24 cellular contexts compared by ENCODE assay signal in genomic region chr6:25913741-25914140, GRCh38. TPM values are rescaled to one million over a fixed set of nuclear protein-coding genes. Genes with fewer than 3 reads are reported as not detected.
DNase-seq lines count a peak whose midpoint lies in the region; ATAC-seq, FAIRE-seq and TF ChIP-seq lines count a peak whose summit lies in the region.
"Had no signal": no experiment of that assay in that cellular context is flagged by ENCODE, and none has a peak within 500 bp of the region (broad histone marks: within the 10 kb centered on the region; RNA-seq: fewer than 3 reads in every experiment).

No MANE protein-coding gene starts in this region.

- peak overlapping the region; percentile 86 for H3K27ac Mint-ChIP-seq in activated T-cell treated with anti-CD3 and anti-CD28 coated beads, Interleukin-2, amount 50 U/mL, for 24 hours

- H3K27me3 Mint-ChIP-seq in activated T-cell treated with anti-CD3 and anti-CD28 coated beads, Interleukin-2, amount 50 U/mL, for 24 hours: peaks cover 2% of the 10 kb centered on the region

- H3K4me3 Mint-ChIP-seq in activated T-cell treated with anti-CD3 and anti-CD28 coated beads, Interleukin-2, amount 50 U/mL, for 24 hours: no peak overlapping the region
- H3K4me3 Mint-ChIP-seq: CD8-positive, alpha-beta memory T cell had no signal

- in situ Hi-C loops in Caki2 (cut with HindIII; ENCODE audit: low pct_unique_long_range_greater_than_20kb, low sequenced_read_pairs): no loop called here
- in situ Hi-C loops in KBM-7 (cut with MboI; ENCODE audit: low pct_unique_long_range_greater_than_20kb, low sequenced_read_pairs): no loop called here

- intact Hi-C loops in right lobe of liver (cut with DNase I): no loop called here
- intact Hi-C loops in OCI-LY7 (cut with micrococcal nuclease; ENCODE audit: unreplicated experiment): no loop called here

- no peak overlapping the region for H3K4me3 ChIP-seq in right lobe of liver
- H3K4me3 ChIP-seq in OCI-LY7 (ENCODE audit: low read depth, low read length, poor library complexity, severe bottlenecking): no peak overlapping the region

- TF ChIP-seq POLR2A in right lobe of liver (IDR thresholded peaks at IDR 0.05): no peak

- POLR2A ChIA-PET in OCI-LY7 (lab: Charles Lee): interaction anchor here (1.0 kb wide), 1 partner anchor 12 kb away, joined by 4 read pairs; no protein-coding TSS in a partner anchor

- H3K27ac ChIP-seq in right lobe of liver (peak overlapping the region in 2 of 3 donors; percentile 21 to 29), OCI-LY7 (ENCODE audit: low read depth, low read length, poor library complexity, severe bottlenecking) (no peak overlapping the region)
- H3K27ac ChIP-seq: RWPE1 had no signal

- CTCF ChIA-PET in OCI-LY7 (lab: Charles Lee; ENCODE audit: unreplicated experiment): no interaction called here

- no peaks in the 10 kb centered on the region for H3K27me3 ChIP-seq in right lobe of liver

- H2AFZ ChIP-seq in OCI-LY7 (ENCODE audit: low read length): no peak overlapping the region

- DNase-seq in activated T-cell treated with anti-CD3 and anti-CD28 coated beads, Interleukin-2, amount 50 U/mL, for 24 hours: no peak
- DNase-seq in activated T-cell treated with anti-CD3 and anti-CD28 coated beads, Interleukin-2, amount 50 U/mL, for 48 hours: no peak
- DNase-seq in Caki2 (ENCODE audit: low read depth) (peak; percentile 23), RCC 7860 (ENCODE audit: low spot score) (no peak), right lobe of liver (no peak), KBM-7 (no peak), OCI-LY7 (ENCODE audit: low spot score) (no peak)
- DNase-seq: ACHN; C1 segment of cervical spinal cord; CD8-positive, alpha-beta memory T cell; DND-41; IMR-90; Karpas-422; NCI-H1417 treated with DMSO at 0.1 percent for 48 hours; NCI-H187 treated with DMSO at 0.1 percent for 48 hours; NCI-H226; NCI-H524; PC-3; SIG-M5 had no signal

- peak in 3 of 4 donors; percentile 18 to 50 (median 41) for ATAC-seq in right lobe of liver
- ATAC-seq: PC-3 had no signal

- peak; percentile 18 for FAIRE-seq in RCC 7860 (lab: Jason Lieb, UNC)
- FAIRE-seq: H54 had no signal

- no peak for TF ChIP-seq CTCF in right lobe of liver (IDR thresholded peaks at IDR 0.05)
- no peak for TF ChIP-seq CTCF in OCI-LY7 (conservative IDR thresholded peaks at IDR 0.05; ENCODE audit: low read length)

- peaks cover 54% of the 10 kb centered on the region for H3K4me1 Mint-ChIP-seq in activated T-cell treated with anti-CD3 and anti-CD28 coated beads, Interleukin-2, amount 50 U/mL, for 24 hours (ENCODE audit: low read depth)
- H3K4me1 Mint-ChIP-seq: CD8-positive, alpha-beta memory T cell had no signal

- H3K4me1 ChIP-seq in right lobe of liver: peaks cover 0 to 17% (median 2%) of the 10 kb centered on the region in 4 donors
- no peaks in the 10 kb centered on the region for H3K4me1 ChIP-seq in OCI-LY7 (ENCODE audit: insufficient read depth, low read length, poor library complexity, severe bottlenecking)

- no peak overlapping the region for H3K4me2 ChIP-seq in OCI-LY7 (ENCODE audit: low read length)

- no peaks in the 10 kb centered on the region for H3K79me2 ChIP-seq in OCI-LY7 (ENCODE audit: insufficient read depth, low read depth, low read length)

- peaks cover 5% of the 10 kb centered on the region for H3K9me3 Mint-ChIP-seq in activated T-cell treated with anti-CD3 and anti-CD28 coated beads, Interleukin-2, amount 50 U/mL, for 24 hours
- H3K9me3 Mint-ChIP-seq: CD8-positive, alpha-beta memory T cell had no signal

- H3K36me3 Mint-ChIP-seq in activated T-cell treated with anti-CD3 and anti-CD28 coated beads, Interleukin-2, amount 50 U/mL, for 24 hours (ENCODE audit: low read depth): peaks cover 2% of the 10 kb centered on the region

- 96% methylated on average over 3 of the region's 3 CpGs for WGBS in right lobe of liver (ENCODE audit: insufficient coverage, low coverage, low lambda C conversion rate, missing lambda C conversion rate)

- H3K9me2 ChIP-seq in OCI-LY7 (ENCODE audit: insufficient read depth, low read length): no peaks in the 10 kb centered on the region

- no TSS peak for BruUV-seq in OCI-LY7 (replicated peaks; lab: Mats Ljungman, UMichigan)

- H3K36me3 ChIP-seq in right lobe of liver: peaks cover 0 to 50% (median 17%) of the 10 kb centered on the region in 4 donors
- no peaks in the 10 kb centered on the region for H3K36me3 ChIP-seq in OCI-LY7 (ENCODE audit: insufficient read depth, low read length)

- no peaks in the 10 kb centered on the region for H4K20me1 ChIP-seq in OCI-LY7 (ENCODE audit: insufficient read depth, low read length)

- H3K9me3 ChIP-seq in right lobe of liver (no peaks in the 10 kb centered on the region), OCI-LY7 (ENCODE audit: low read length) (no peaks in the 10 kb centered on the region)

RNA-seq across cellular contexts. Expression of gene SLC17A2, which starts 16.8 kb away (rescaled TPM):
- not detected in 2 replicates for total RNA-seq in Caki2 (2014; rRNA removed; shearing (Covaris generic); ENCODE audit: low replicate concordance)
- total RNA-seq in right lobe of liver: 10 to 100 TPM; 23.3 to 40.7 (median 33.4) TPM
- not detected in 2 replicates for total RNA-seq in OCI-LY7 (2014; rRNA removed; shearing (Covaris generic))
- total RNA-seq in OCI-LY7 (2022): not detected in 2 replicates
- total RNA-seq: CD8-positive, alpha-beta memory T cell; G401; HT-29; IMR-90; MCF 10A; PC-3 had no signal

RNA-seq across cellular contexts. Expression of gene SLC17A3, which starts 39.7 kb away (rescaled TPM):
- 1.5 and 29.5 TPM in 2 replicates for total RNA-seq in Caki2 (2014; rRNA removed; shearing (Covaris generic); ENCODE audit: low replicate concordance)
- total RNA-seq in right lobe of liver (10 to 100 TPM in 5 of 6 experiments, 1 to 10 TPM in 1; 9.5 to 31.4 (median 20.8) TPM), OCI-LY7 (2022) (not detected in 2 replicates)
- 0.06 TPM in 1 of 2 replicates, not detected in the other for total RNA-seq in OCI-LY7 (2014; rRNA removed; shearing (Covaris generic))
- total RNA-seq: CD8-positive, alpha-beta memory T cell; G401; HT-29; IMR-90; MCF 10A; PC-3 had no signal

RNA-seq across cellular contexts. Expression of gene TRIM38, which starts 48.9 kb away (rescaled TPM):
- 5.8 and 6.7 TPM in 2 replicates for total RNA-seq in Caki2 (2014; rRNA removed; shearing (Covaris generic); ENCODE audit: low replicate concordance)
- total RNA-seq in right lobe of liver (1 to 10 TPM; 3.1 to 7.2 (median 4.5) TPM), OCI-LY7 (2022) (14.8 and 16.1 TPM in 2 replicates)
- total RNA-seq in OCI-LY7 (2014; rRNA removed; shearing (Covaris generic)): 11.9 and 12.8 TPM in 2 replicates

Comparison
In these comparisons a context has a peak if more than half of its experiments do, and no peak if none do; other contexts are left out.
1. RNA of gene SLC17A2, which starts 16.8 kb away (total RNA-seq): 23.3 to 40.7 TPM in right lobe of liver; not detected in Caki2 and not detected in OCI-LY7; every median in the first group is over 10 times any median in the second.